In genomic region chr10:88110355-88110754, GRCh38 we compare ENCODE assay signal across 9 cellular contexts.
A peak's percentile ranks its signal among the peaks of the same experiment; 100 is the strongest.
DNase-seq lines count a peak whose midpoint lies in the region; TF ChIP-seq lines count a peak whose summit lies in the region.
"Had no signal": no experiment of that assay in that cellular context is flagged by ENCODE, and none has a peak within 500 bp of the region (broad histone marks: within the 10 kb centered on the region; RNA-seq: fewer than 3 reads in every experiment).

No MANE protein-coding gene starts in this region.

- intact Hi-C loops in mammary epithelial cell (cut with micrococcal nuclease): loop anchor here (2.0 to 10.0 kb wide), 3 partner anchors 20 to 444 kb away; no protein-coding TSS in a partner anchor

- CTCF ChIA-PET in mammary epithelial cell (lab: Charles Lee; ENCODE audit: low non-redundant PET): no interaction called here

- H3K27ac Mint-ChIP-seq in nephron progenitor cell: peak overlapping the region; percentile 10
- no peak overlapping the region for H3K27ac Mint-ChIP-seq in T-helper 2 cell treated with Interferon-gamma antibody and Interleukin-4, amounts not matched to agents 5 μg/mL and 100 μg/mL, for 36 hours

- peak overlapping the region; percentile 99 for H3K27ac ChIP-seq in Karpas-422 (ENCODE audit: low read length)
- no peak overlapping the region for H3K27ac ChIP-seq in mammary epithelial cell (ENCODE audit: insufficient read depth, low read depth, low read length)

- H3K9me3 Mint-ChIP-seq in nephron progenitor cell: no peaks in the 10 kb centered on the region
- H3K9me3 Mint-ChIP-seq in T-helper 2 cell treated with Interferon-gamma antibody and Interleukin-4, amounts not matched to agents 5 μg/mL and 100 μg/mL, for 36 hours: no peaks in the 10 kb centered on the region

- no peaks in the 10 kb centered on the region for H3K79me2 ChIP-seq in Karpas-422 (ENCODE audit: low read length)
- H3K79me2 ChIP-seq in mammary epithelial cell (ENCODE audit: insufficient read depth, low read length): no peaks in the 10 kb centered on the region

- TF ChIP-seq CTCF in mammary epithelial cell (conservative IDR thresholded peaks at IDR 0.05 in 1 of 2, IDR thresholded peaks at IDR 0.05 in 1 of 2; ENCODE audit: extremely low read depth in 1 of 2, insufficient read depth in 1 of 2, low read depth in 1 of 2, low read length in 2 of 2) (no peak), nephron progenitor cell (IDR thresholded peaks at IDR 0.05) (no peak)

- peaks cover 3% of the 10 kb centered on the region for H3K4me1 Mint-ChIP-seq in nephron progenitor cell
- H3K4me1 Mint-ChIP-seq in T-helper 2 cell treated with Interferon-gamma antibody and Interleukin-4, amounts not matched to agents 5 μg/mL and 100 μg/mL, for 36 hours (ENCODE audit: low read depth): peaks cover 17% of the 10 kb centered on the region

- H2AFZ ChIP-seq in Karpas-422 (ENCODE audit: low read length): peak overlapping the region; percentile 45; the same call in 1 of the 2 replicates
- no peak overlapping the region for H2AFZ ChIP-seq in mammary epithelial cell (ENCODE audit: low read depth, low read length)

- DNase-seq in DMS53 (lab: John Stamatoyannopoulos, UW) (peak; percentile 78), Karpas-422 (peak; percentile 50), mammary epithelial cell (peak; percentile 75), nephron progenitor cell (no peak), NCI-H1694 (lab: John Stamatoyannopoulos, UW) (no peak), hypothalamus (lab: John Stamatoyannopoulos, UW) (no peak), DMS153 treated with DMSO at 0.1 percent for 48 hours (lab: John Stamatoyannopoulos, UW; ENCODE audit: unreplicated experiment) (no peak)
- no peak for DNase-seq in T-helper 2 cell treated with Interferon-gamma antibody and Interleukin-4, amounts not matched to agents 5 μg/mL and 100 μg/mL, for 36 hours (ENCODE audit: low spot score)
- DNase-seq: MV-4-11 had no signal

- no peaks in the 10 kb centered on the region for H3K9me3 ChIP-seq in Karpas-422 (ENCODE audit: low read length)
- no peaks in the 10 kb centered on the region for H3K9me3 ChIP-seq in mammary epithelial cell (replicated peaks; ENCODE audit: insufficient read depth, low read length)

- H3K27me3 ChIP-seq in Karpas-422 (ENCODE audit: low read length): no peaks in the 10 kb centered on the region
- H3K27me3 ChIP-seq in mammary epithelial cell (ENCODE audit: insufficient read depth, low read length): no peaks in the 10 kb centered on the region

- peak overlapping the region; percentile 59 for H3K9ac ChIP-seq in Karpas-422 (ENCODE audit: low read length)
- H3K9ac ChIP-seq in mammary epithelial cell (ENCODE audit: insufficient read depth, low read length): no peak overlapping the region

- dilution Hi-C loops in mammary epithelial cell (cut with HindIII; ENCODE audit: low sequenced_read_pairs): no loop called here

- H4K20me1 ChIP-seq in Karpas-422 (ENCODE audit: insufficient read depth, low read depth, low read length) (no peaks in the 10 kb centered on the region), mammary epithelial cell (ENCODE audit: insufficient read depth, low read length) (no peaks in the 10 kb centered on the region)

- peaks cover 89% of the 10 kb centered on the region for H3K4me1 ChIP-seq in Karpas-422 (ENCODE audit: low read length)
- peaks cover 9% of the 10 kb centered on the region for H3K4me1 ChIP-seq in mammary epithelial cell (ENCODE audit: insufficient read depth, low read length)

- no peaks in the 10 kb centered on the region for H3K9me2 ChIP-seq in Karpas-422 (replicated peaks; ENCODE audit: insufficient read depth, low read length)

- H3K36me3 ChIP-seq in Karpas-422 (ENCODE audit: insufficient read depth, low read length) (no peaks in the 10 kb centered on the region), mammary epithelial cell (ENCODE audit: insufficient read depth, low read length) (no peaks in the 10 kb centered on the region)

- H3K4me3 ChIP-seq in Karpas-422 (ENCODE audit: low read length) (no peak overlapping the region), mammary epithelial cell (replicated peaks in 1 of 3; ENCODE audit: insufficient read depth in 1 of 3, low read depth in 2 of 3, low read length in 3 of 3) (no peak overlapping the region)

- H3K27me3 Mint-ChIP-seq in nephron progenitor cell (ENCODE audit: low read depth, poor library complexity): peaks cover 4% of the 10 kb centered on the region
- H3K27me3 Mint-ChIP-seq in T-helper 2 cell treated with Interferon-gamma antibody and Interleukin-4, amounts not matched to agents 5 μg/mL and 100 μg/mL, for 36 hours (ENCODE audit: low read depth): peaks cover 17% of the 10 kb centered on the region

- no peaks in the 10 kb centered on the region for H3K36me3 Mint-ChIP-seq in nephron progenitor cell (ENCODE audit: low read depth)
- H3K36me3 Mint-ChIP-seq in T-helper 2 cell treated with Interferon-gamma antibody and Interleukin-4, amounts not matched to agents 5 μg/mL and 100 μg/mL, for 36 hours (ENCODE audit: low read depth): no peaks in the 10 kb centered on the region

- H3K4me3 Mint-ChIP-seq in nephron progenitor cell: no peak overlapping the region
- H3K4me3 Mint-ChIP-seq in T-helper 2 cell treated with Interferon-gamma antibody and Interleukin-4, amounts not matched to agents 5 μg/mL and 100 μg/mL, for 36 hours: no peak overlapping the region

- in situ Hi-C loops in mammary epithelial cell (cut with MboI; ENCODE audit: low sequenced_read_pairs in 2 of 2): no loop called here

- BruUV-seq in mammary epithelial cell (replicated peaks; lab: Mats Ljungman, UMichigan): no TSS peak

- H3K4me2 ChIP-seq in Karpas-422 (ENCODE audit: low read depth, low read length, poor library complexity, severe bottlenecking) (peak overlapping the region; percentile 35), mammary epithelial cell (ENCODE audit: insufficient read depth, low read depth, low read length) (peak overlapping the region; percentile 6)

Comparison
In these comparisons a context has a peak if more than half of its experiments do, and no peak if none do; other contexts are left out.
1. DNase-seq: peak in DMS53 (single experiment), Karpas-422 (single experiment) and mammary epithelial cell (single experiment); none in nephron progenitor cell (single experiment), T-helper 2 cell treated with Interferon-gamma antibody and Interleukin-4, amounts not matched to agents 5 μg/mL and 100 μg/mL, for 36 hours (single experiment), NCI-H1694 (single experiment), hypothalamus (0 of 51) and DMS153 treated with DMSO at 0.1 percent for 48 hours (single experiment).